ENCODE assay signal across 9 cellular contexts in the genomic region with DNA sequence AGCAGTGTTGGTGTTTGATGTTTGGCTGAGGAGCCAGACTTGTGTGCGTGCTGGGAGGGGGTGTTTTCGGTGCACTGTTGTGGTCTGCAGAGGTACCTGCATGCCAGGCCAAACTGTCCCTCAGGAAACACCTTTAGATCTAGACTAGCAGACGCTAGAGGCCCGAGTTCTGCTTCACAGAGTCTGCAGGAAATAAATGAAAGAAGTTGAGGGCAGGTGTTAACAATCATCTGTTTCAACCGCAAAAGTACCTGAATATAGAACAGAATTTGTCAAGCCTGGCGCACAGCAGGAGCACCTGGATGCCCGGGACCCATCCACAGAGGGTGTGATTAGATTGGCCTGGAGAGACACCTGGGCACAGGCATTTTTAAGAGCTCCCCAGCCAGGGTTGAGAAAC. TPM values are rescaled to one million over a fixed set of nuclear protein-coding genes. Genes with fewer than 3 reads are reported as not detected.
DNase-seq lines count a peak whose midpoint lies in the region; ATAC-seq and TF ChIP-seq lines count a peak whose summit lies in the region.
"Had no signal": no experiment of that assay in that cellular context is flagged by ENCODE, and none has a peak within 500 bp of the region (broad histone marks: within the 10 kb centered on the region; RNA-seq: fewer than 3 reads in every experiment).

No MANE protein-coding gene starts in this region.

- H3K27ac Mint-ChIP-seq in activated T-cell treated with anti-CD3 and anti-CD28 coated beads, Interleukin-2, amount 50 U/mL, for 72 hours = no peak overlapping the region
- no peak overlapping the region for H3K27ac Mint-ChIP-seq in activated T-cell treated with anti-CD3 and anti-CD28 coated beads, Interleukin-2, amount 50 U/mL, for 24 hours
- H3K27ac Mint-ChIP-seq in activated CD4-positive, alpha-beta memory T cell treated with anti-CD3 and anti-CD28 coated beads, Interleukin-2, amount 10 ng/mL, durations not matched to agents 7 days and 5 days = no peak overlapping the region

- H3K79me2 ChIP-seq in hepatocyte = no peaks in the 10 kb centered on the region

- POLR2A ChIA-PET in activated CD4-positive, alpha-beta memory T cell treated with anti-CD3 and anti-CD28 coated beads, Interleukin-2, amount 10 ng/mL, durations not matched to agents 7 days and 5 days (lab: Charles Lee) = no interaction called here

- H3K4me2 ChIP-seq in hepatocyte = no peak overlapping the region

- H3K4me1 Mint-ChIP-seq in activated T-cell treated with anti-CD3 and anti-CD28 coated beads, Interleukin-2, amount 50 U/mL, for 72 hours (ENCODE audit: low read depth) = peaks cover 42% of the 10 kb centered on the region
- peaks cover 38% of the 10 kb centered on the region for H3K4me1 Mint-ChIP-seq in activated T-cell treated with anti-CD3 and anti-CD28 coated beads, Interleukin-2, amount 50 U/mL, for 24 hours (ENCODE audit: low read depth)
- peaks cover 9% of the 10 kb centered on the region for H3K4me1 Mint-ChIP-seq in activated CD4-positive, alpha-beta memory T cell treated with anti-CD3 and anti-CD28 coated beads, Interleukin-2, amount 10 ng/mL, durations not matched to agents 7 days and 5 days

- CTCF ChIA-PET in activated CD4-positive, alpha-beta memory T cell treated with anti-CD3 and anti-CD28 coated beads, Interleukin-2, amount 10 ng/mL, durations not matched to agents 7 days and 5 days (lab: Charles Lee) = no interaction called here

- H3K36me3 Mint-ChIP-seq in activated T-cell treated with anti-CD3 and anti-CD28 coated beads, Interleukin-2, amount 50 U/mL, for 72 hours (ENCODE audit: insufficient read depth in 2 of 2) = no peaks in the 10 kb centered on the region
- no peaks in the 10 kb centered on the region for H3K36me3 Mint-ChIP-seq in activated T-cell treated with anti-CD3 and anti-CD28 coated beads, Interleukin-2, amount 50 U/mL, for 24 hours (ENCODE audit: low read depth)
- H3K36me3 Mint-ChIP-seq in activated CD4-positive, alpha-beta memory T cell treated with anti-CD3 and anti-CD28 coated beads, Interleukin-2, amount 10 ng/mL, durations not matched to agents 7 days and 5 days (ENCODE audit: low read depth) = no peaks in the 10 kb centered on the region

- no peak for DNase-seq in activated T-cell treated with anti-CD3 and anti-CD28 coated beads, Interleukin-2, amount 50 U/mL, for 72 hours
- DNase-seq in activated T-cell treated with anti-CD3 and anti-CD28 coated beads, Interleukin-2, amount 50 U/mL, for 24 hours = no peak
- DNase-seq in NAMALWA (ENCODE audit: low spot score) (peak; percentile 91), left lung (no peak), hepatocyte (ENCODE audit: low spot score) (no peak)
- no peak for DNase-seq in stimulated activated naive CD8-positive, alpha-beta T cell treated with anti-CD3 and anti-CD28 coated beads, Interleukin-15, Interleukin-2, amounts not matched to agents 100 U/mL and 50 U/mL, for 24 hours
- no peak for DNase-seq in activated CD4-positive, alpha-beta memory T cell treated with anti-CD3 and anti-CD28 coated beads, Interleukin-2, amount 10 ng/mL, durations not matched to agents 7 days and 5 days
- DNase-seq: activated T-cell treated with anti-CD3 and anti-CD28 coated beads for 4 hours had no signal

- H3K27me3 ChIP-seq in left lung = no peaks in the 10 kb centered on the region
- H3K27me3 ChIP-seq in hepatocyte = no peaks in the 10 kb centered on the region

- H4K20me1 ChIP-seq in hepatocyte (ENCODE audit: insufficient read depth, poor library complexity, severe bottlenecking) = no peaks in the 10 kb centered on the region

- H3K4me3 Mint-ChIP-seq in activated T-cell treated with anti-CD3 and anti-CD28 coated beads, Interleukin-2, amount 50 U/mL, for 72 hours = peak overlapping the region in 1 of 2 donors; percentile 43
- H3K4me3 Mint-ChIP-seq in activated T-cell treated with anti-CD3 and anti-CD28 coated beads, Interleukin-2, amount 50 U/mL, for 24 hours = no peak overlapping the region
- no peak overlapping the region for H3K4me3 Mint-ChIP-seq in activated CD4-positive, alpha-beta memory T cell treated with anti-CD3 and anti-CD28 coated beads, Interleukin-2, amount 10 ng/mL, durations not matched to agents 7 days and 5 days

- H3K27me3 Mint-ChIP-seq in activated T-cell treated with anti-CD3 and anti-CD28 coated beads, Interleukin-2, amount 50 U/mL, for 72 hours (ENCODE audit: low read depth) = no peaks in the 10 kb centered on the region
- no peaks in the 10 kb centered on the region for H3K27me3 Mint-ChIP-seq in activated T-cell treated with anti-CD3 and anti-CD28 coated beads, Interleukin-2, amount 50 U/mL, for 24 hours
- H3K27me3 Mint-ChIP-seq in activated CD4-positive, alpha-beta memory T cell treated with anti-CD3 and anti-CD28 coated beads, Interleukin-2, amount 10 ng/mL, durations not matched to agents 7 days and 5 days = no peaks in the 10 kb centered on the region

- no peaks in the 10 kb centered on the region for H3K9me2 ChIP-seq in hepatocyte (replicated peaks; ENCODE audit: insufficient read depth)

- H3K4me3 ChIP-seq in left lung (no peak overlapping the region), hepatocyte (no peak overlapping the region)

- peaks cover 0 to 3% of the 10 kb centered on the region in 2 donors for H3K4me1 ChIP-seq in left lung
- H3K4me1 ChIP-seq in hepatocyte (ENCODE audit: insufficient read depth) = no peaks in the 10 kb centered on the region

- 85% methylated on average over 7 of the region's 7 CpGs for WGBS in hepatocyte (ENCODE audit: low lambda C conversion rate, missing lambda C conversion rate)

- H3K36me3 ChIP-seq in left lung (no peaks in the 10 kb centered on the region), hepatocyte (replicated peaks; ENCODE audit: insufficient read depth, low read depth) (no peaks in the 10 kb centered on the region)

- no peak overlapping the region for H2AFZ ChIP-seq in hepatocyte

- TF ChIP-seq CTCF in left lung (IDR thresholded peaks at IDR 0.05) (no peak), hepatocyte (IDR thresholded peaks at IDR 0.05; ENCODE audit: poor library complexity) (no peak)

- peak; percentile 21 to 36 for ATAC-seq in activated T-cell treated with anti-CD3 and anti-CD28 coated beads, Interleukin-2, amount 50 U/mL, for 72 hours (replicated peaks in 1 of 2)
- ATAC-seq in HG02840 (IDR thresholded peaks at IDR 0.05; ENCODE audit: low FRiP score, unreplicated experiment) (peak; percentile 50), left lung (no peak)
- peak; percentile 19 for ATAC-seq in stimulated activated naive CD8-positive, alpha-beta T cell treated with anti-CD3 and anti-CD28 coated beads, Interleukin-15, Interleukin-2, amounts not matched to agents 100 U/mL and 50 U/mL, for 24 hours

- H3K27ac ChIP-seq in left lung (no peak overlapping the region), hepatocyte (no peak overlapping the region)

- H3K9me3 ChIP-seq in left lung = no peaks in the 10 kb centered on the region
- no peaks in the 10 kb centered on the region for H3K9me3 ChIP-seq in hepatocyte (ENCODE audit: low read depth)

- H3K9me3 Mint-ChIP-seq in activated T-cell treated with anti-CD3 and anti-CD28 coated beads, Interleukin-2, amount 50 U/mL, for 72 hours = peaks cover 0 to 2% of the 10 kb centered on the region in 2 donors
- H3K9me3 Mint-ChIP-seq in activated T-cell treated with anti-CD3 and anti-CD28 coated beads, Interleukin-2, amount 50 U/mL, for 24 hours = no peaks in the 10 kb centered on the region
- no peaks in the 10 kb centered on the region for H3K9me3 Mint-ChIP-seq in activated CD4-positive, alpha-beta memory T cell treated with anti-CD3 and anti-CD28 coated beads, Interleukin-2, amount 10 ng/mL, durations not matched to agents 7 days and 5 days

- intact Hi-C loops in left lung (cut with DNase I) = no loop called here

RNA-seq across cellular contexts. Expression of a gene that starts 40.5 kb away (rescaled TPM):
- total RNA-seq in activated T-cell treated with anti-CD3 and anti-CD28 coated beads, Interleukin-2, amount 50 U/mL, for 72 hours = 10 to 100 TPM; 72.6 to 81.0 TPM
- total RNA-seq in left lung = 10 to 100 TPM; 21.0 to 31.8 TPM
- 9.5 and 12.3 TPM in 2 replicates for total RNA-seq in hepatocyte
- polyA plus RNA-seq in hepatocyte = 2.8 and 4.2 TPM in 2 replicates
- total RNA-seq in activated CD4-positive, alpha-beta memory T cell treated with anti-CD3 and anti-CD28 coated beads, Interleukin-2, amount 10 ng/mL, durations not matched to agents 7 days and 5 days = 10 to 100 TPM; 22.9 to 24.0 TPM
